Comparison of ENCODE assay signal across 8 cellular contexts in the genomic region with DNA sequence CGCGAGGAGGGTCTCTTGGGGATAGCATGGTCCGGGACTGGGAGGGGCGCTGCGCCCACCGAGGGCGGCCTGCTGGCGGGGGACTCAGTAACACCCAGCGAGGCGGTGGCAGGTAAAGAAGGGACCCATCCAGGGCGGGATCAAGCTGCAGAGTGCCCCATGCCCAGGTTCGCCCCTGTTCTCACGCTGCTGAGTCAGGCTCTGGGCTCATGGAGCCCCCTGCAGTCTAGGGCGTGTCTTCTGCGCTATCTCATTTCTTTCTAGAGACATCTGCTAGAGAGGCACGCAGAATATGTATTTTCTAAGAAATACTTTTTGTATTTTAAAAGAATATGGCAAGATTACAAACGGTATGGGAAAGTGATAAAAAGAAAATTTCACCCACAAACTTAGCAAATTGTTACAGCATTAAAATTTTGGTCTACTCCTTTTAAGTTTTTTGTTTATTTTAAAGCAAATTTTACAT. TPM values are rescaled to one million over a fixed set of nuclear protein-coding genes. Genes with fewer than 3 reads are reported as not detected.
DNase-seq lines count a peak whose midpoint lies in the region; ATAC-seq and TF ChIP-seq lines count a peak whose summit lies in the region.

No MANE protein-coding gene starts in this region.

- peak overlapping the region; percentile 89 for H3K4ac ChIP-seq in mesendoderm (ENCODE audit: low read depth, low read length)

- no peak overlapping the region for H2AK5ac ChIP-seq in mesendoderm (ENCODE audit: low read length)

- DNase-seq in CD4-positive, alpha-beta T cell = no peak
- DNase-seq in RWPE2 (ENCODE audit: low spot score) = no peak
- DNase-seq in mesendoderm = peak; percentile 73
- no peak for DNase-seq in stimulated activated CD4-positive, alpha-beta T cell treated with anti-CD3 and anti-CD28 coated beads, Interleukin-2, amount 100 ng/mL, for 48 hours

- H3K18ac ChIP-seq in mesendoderm (ENCODE audit: low read length) = peak overlapping the region; percentile 9

- no peak overlapping the region for H3K27ac Mint-ChIP-seq in CD4-positive, alpha-beta T cell

- H2BK120ac ChIP-seq in mesendoderm (ENCODE audit: low read depth, low read length) = peak overlapping the region; percentile 32

- peaks cover 4% of the 10 kb centered on the region for H3K9me3 Mint-ChIP-seq in CD4-positive, alpha-beta T cell

- H3K56ac ChIP-seq in mesendoderm (ENCODE audit: low read length) = peak overlapping the region; percentile 92

- no peak overlapping the region for H4K5ac ChIP-seq in mesendoderm (ENCODE audit: low read length)

- no peak overlapping the region for H3K27ac ChIP-seq in CD4-positive, alpha-beta T cell (ENCODE audit: low read depth, low read length)
- H3K27ac ChIP-seq in RWPE2 (ENCODE audit: poor library complexity, severe bottlenecking) = no peak overlapping the region
- H3K27ac ChIP-seq in ectodermal cell (ENCODE audit: insufficient read depth, low read depth, low read length, poor library complexity, severe bottlenecking) = no peak overlapping the region
- no peak overlapping the region for H3K27ac ChIP-seq in mesendoderm (ENCODE audit: low read depth, low read length)
- H3K27ac ChIP-seq in urinary bladder (ENCODE audit: low read depth) = no peak overlapping the region

- TF ChIP-seq CTCF in CD4-positive, alpha-beta T cell (IDR thresholded peaks at IDR 0.05) = no peak
- TF ChIP-seq CTCF in RWPE2 (IDR thresholded peaks at IDR 0.05; ENCODE audit: poor library complexity, severe bottlenecking) = no peak

- POLR2A ChIA-PET in CD4-positive, alpha-beta T cell (lab: Charles Lee) = no interaction called here

- in situ Hi-C loops in GM18951 (cut with MboI; ENCODE audit: low sequenced_read_pairs, unreplicated experiment) = loop anchor here (25.0 kb wide), 2 partner anchors 291 to 416 kb away; no protein-coding TSS in a partner anchor

- H3K36me3 ChIP-seq in RWPE2 (ENCODE audit: low read depth) (no peaks in the 10 kb centered on the region), ectodermal cell (ENCODE audit: control insufficient read depth, insufficient read depth, low read length) (no peaks in the 10 kb centered on the region), mesendoderm (ENCODE audit: control insufficient read depth, insufficient read depth, low read length) (no peaks in the 10 kb centered on the region), urinary bladder (ENCODE audit: insufficient read depth) (peaks cover 2% of the 10 kb centered on the region)

- ATAC-seq in CD4-positive, alpha-beta T cell (ENCODE audit: poor library complexity) = peak; percentile 35
- ATAC-seq in HG03442 (IDR thresholded peaks at IDR 0.05; ENCODE audit: unreplicated experiment) = peak; percentile 49
- ATAC-seq in RWPE2 (ENCODE audit: low read depth) = peak; percentile 40

- peaks cover 59% of the 10 kb centered on the region for H3K27me3 Mint-ChIP-seq in CD4-positive, alpha-beta T cell

- H3K36me3 Mint-ChIP-seq in CD4-positive, alpha-beta T cell (ENCODE audit: low read depth) = no peaks in the 10 kb centered on the region

- TF ChIP-seq POLR2A in GM18951 (IDR thresholded peaks at IDR 0.05; ENCODE audit: extremely low read depth, insufficient read depth, insufficient read length) = peak; percentile 56

- H3K4me1 Mint-ChIP-seq in CD4-positive, alpha-beta T cell (ENCODE audit: low read depth) = peaks cover 15% of the 10 kb centered on the region

- H3K23ac ChIP-seq in mesendoderm (ENCODE audit: low read length) = no peak overlapping the region

- intact Hi-C loops in CD4-positive, alpha-beta T cell (cut with DNase I, micrococcal nuclease) = no loop called here

- H3K9me3 ChIP-seq in CD4-positive, alpha-beta T cell (ENCODE audit: control insufficient read depth, low read length) = no peaks in the 10 kb centered on the region
- H3K9me3 ChIP-seq in RWPE2 (ENCODE audit: severe bottlenecking) (no peaks in the 10 kb centered on the region), ectodermal cell (ENCODE audit: control insufficient read depth, low read length) (no peaks in the 10 kb centered on the region)

- peak overlapping the region; percentile 53 for H3K4me2 ChIP-seq in mesendoderm (ENCODE audit: low read length)

- H3K79me1 ChIP-seq in mesendoderm (ENCODE audit: low read length) = no peaks in the 10 kb centered on the region

- no peaks in the 10 kb centered on the region for H3K4me1 ChIP-seq in RWPE2 (ENCODE audit: insufficient read depth, poor library complexity, severe bottlenecking)
- no peaks in the 10 kb centered on the region for H3K4me1 ChIP-seq in ectodermal cell (ENCODE audit: control insufficient read depth, insufficient read depth, low read length)
- no peaks in the 10 kb centered on the region for H3K4me1 ChIP-seq in mesendoderm (ENCODE audit: control insufficient read depth, low read depth, low read length)
- peaks cover 1% of the 10 kb centered on the region for H3K4me1 ChIP-seq in urinary bladder (ENCODE audit: insufficient read depth)

- H2BK15ac ChIP-seq in mesendoderm (replicated peaks; ENCODE audit: low read depth) = no peak overlapping the region

- H4K8ac ChIP-seq in mesendoderm (ENCODE audit: low read depth, low read length) = no peak overlapping the region

- no peaks in the 10 kb centered on the region for H3K79me2 ChIP-seq in mesendoderm (ENCODE audit: control insufficient read depth, insufficient read depth, low read length)

- no peak overlapping the region for H2BK5ac ChIP-seq in mesendoderm (ENCODE audit: low read length)

- H3K4me3 ChIP-seq in RWPE2 (ENCODE audit: severe bottlenecking) (peak overlapping the region; percentile 33), ectodermal cell (ENCODE audit: insufficient read depth, low read depth, low read length) (peak overlapping the region; percentile 70), mesendoderm (ENCODE audit: low read length) (peak overlapping the region; percentile 38), urinary bladder (ENCODE audit: low read depth, low read length) (peak overlapping the region; percentile 54)

- peak overlapping the region; percentile 75 for H3K9ac ChIP-seq in mesendoderm (ENCODE audit: low read length)

- CTCF ChIA-PET in CD4-positive, alpha-beta T cell (lab: Charles Lee) = no interaction called here

- peak overlapping the region; percentile 79 for H3K4me3 Mint-ChIP-seq in CD4-positive, alpha-beta T cell

- peaks cover 53% of the 10 kb centered on the region for H3K27me3 ChIP-seq in CD4-positive, alpha-beta T cell (ENCODE audit: control insufficient read depth, insufficient read depth, low read length)
- H3K27me3 ChIP-seq in RWPE2 (ENCODE audit: insufficient read depth, poor library complexity, severe bottlenecking) (peaks cover 29% of the 10 kb centered on the region), ectodermal cell (ENCODE audit: control insufficient read depth, insufficient read depth, low read length, poor library complexity, severe bottlenecking) (peaks cover 40% of the 10 kb centered on the region), mesendoderm (ENCODE audit: insufficient read depth, low read length, poor library complexity) (peaks cover 2% of the 10 kb centered on the region)

- WGBS in ectodermal cell, 2 experiments = 0% methylated on average over 15 of the region's 17 CpGs
- no CpG with 5 or more reads among the region's 17 CpGs for WGBS in mesendoderm (ENCODE audit: extremely low coverage, insufficient coverage, low lambda C conversion rate)
- 4% methylated on average over 17 of the region's 17 CpGs for WGBS in urinary bladder

RNA-seq across cellular contexts. Expression of a gene that starts 0.9 kb away (rescaled TPM):
- total RNA-seq in CD4-positive, alpha-beta T cell = not detected
- 20.6 TPM for polyA plus RNA-seq in ectodermal cell (2013, experiment 1 of 4)
- 17.6 TPM for polyA plus RNA-seq in ectodermal cell (2013, experiment 2 of 4)
- 11.9 TPM for polyA plus RNA-seq in ectodermal cell (2013, experiment 3 of 4)
- polyA plus RNA-seq in ectodermal cell (2013, experiment 4 of 4) = 14.9 TPM
- polyA plus RNA-seq in mesendoderm (2013, experiment 1 of 2) = 9.2 TPM
- polyA plus RNA-seq in mesendoderm (2013, experiment 2 of 2) = 9.5 TPM
- 12.3 TPM for total RNA-seq in urinary bladder
- polyA plus RNA-seq in urinary bladder = 9.8 TPM

RNA-seq across cellular contexts. Expression of a gene that starts 4.8 kb away (rescaled TPM):
- not detected for total RNA-seq in CD4-positive, alpha-beta T cell
- polyA plus RNA-seq in ectodermal cell (2013, experiment 1 of 4) = 3.7 TPM
- polyA plus RNA-seq in ectodermal cell (2013, experiment 2 of 4) = 3.5 TPM
- polyA plus RNA-seq in ectodermal cell (2013, experiment 3 of 4) = 2.9 TPM
- polyA plus RNA-seq in ectodermal cell (2013, experiment 4 of 4) = 3.9 TPM
- 0.01 TPM for polyA plus RNA-seq in mesendoderm (2013, experiment 1 of 2)
- 0.01 TPM for polyA plus RNA-seq in mesendoderm (2013, experiment 2 of 2)
- 11.2 TPM for total RNA-seq in urinary bladder
- 2.2 TPM for polyA plus RNA-seq in urinary bladder

Comparison
In these comparisons a context has a peak if more than half of its experiments do, and no peak if none do; other contexts are left out.
1. RNA of a gene that starts 0.9 kb away (total RNA-seq): 12.3 TPM in urinary bladder (single experiment); not detected in CD4-positive, alpha-beta T cell; every median in the first group is over 10 times any median in the second.
2. RNA of a gene that starts 4.8 kb away (total RNA-seq): 11.2 TPM in urinary bladder (single experiment); not detected in CD4-positive, alpha-beta T cell; every median in the first group is over 10 times any median in the second.
3. Peak in every context shown above with its lines, with median percentiles within 50 percentile points of each other: ATAC-seq and H3K4me3 ChIP-seq.